ENCODE assay signal across 10 cellular contexts in the genomic region with DNA sequence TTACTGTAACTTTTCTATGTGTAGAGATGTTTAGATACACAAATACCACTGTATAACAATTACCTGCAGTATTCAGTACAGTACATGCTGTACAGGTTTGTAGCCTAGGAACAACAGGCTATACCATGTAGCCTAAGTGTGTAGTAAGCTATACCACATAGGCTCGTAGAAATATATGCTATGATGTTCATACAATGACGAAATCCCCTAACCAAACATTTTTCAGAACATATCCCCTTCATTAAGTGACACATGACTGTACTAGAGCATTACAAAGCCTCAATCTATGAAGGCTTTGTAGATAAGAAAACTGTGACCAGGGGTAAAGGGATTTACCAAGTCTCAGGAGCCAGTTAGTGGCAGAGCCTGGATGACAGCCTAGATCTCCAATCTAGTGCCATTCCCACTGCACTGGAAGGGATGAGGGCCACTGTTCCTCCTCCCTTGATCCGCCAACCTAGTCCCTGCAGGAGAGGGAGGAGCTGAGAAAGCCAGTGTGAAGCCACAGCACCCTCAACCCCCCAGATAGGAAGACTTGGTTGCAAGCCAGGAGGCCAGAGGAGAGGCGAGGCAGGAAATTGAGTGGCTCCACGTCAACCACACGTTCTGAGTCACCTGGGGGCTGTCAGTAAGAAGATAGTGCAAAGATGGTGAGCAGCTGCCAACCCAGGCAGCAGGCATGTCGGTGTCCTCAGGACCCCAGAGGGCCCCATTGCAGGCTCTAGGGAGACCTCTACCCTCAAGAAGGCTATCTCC.
DNase-seq lines count a peak whose midpoint lies in the region; ATAC-seq and TF ChIP-seq lines count a peak whose summit lies in the region.
"Had no signal": no experiment of that assay in that cellular context is flagged by ENCODE, and none has a peak within 500 bp of the region (broad histone marks: within the 10 kb centered on the region; RNA-seq: fewer than 3 reads in every experiment).

No MANE protein-coding gene starts in this region.

- no peaks in the 10 kb centered on the region for H3K4me1 ChIP-seq in GM23338 (ENCODE audit: insufficient read depth)

- no peak overlapping the region for H2AFZ ChIP-seq in GM23338

- no peaks in the 10 kb centered on the region for H4K20me1 ChIP-seq in GM23338 (replicated peaks; ENCODE audit: insufficient read depth)

- H3K4me3 ChIP-seq in GM12865 (ENCODE audit: low read depth, low read length) (no peak overlapping the region), GM23338 (no peak overlapping the region)

- H3K9me2 ChIP-seq in GM23338 (ENCODE audit: insufficient read depth): no peaks in the 10 kb centered on the region

- no peaks in the 10 kb centered on the region for H3K27me3 ChIP-seq in GM23338 (ENCODE audit: insufficient read depth)

- H3K4me3 Mint-ChIP-seq in T-helper 17 cell (peak overlapping the region; percentile 87), GM23338 (no peak overlapping the region)

- no peak overlapping the region for H3K4me2 ChIP-seq in GM23338

- H3K79me2 ChIP-seq in GM23338 (replicated peaks; ENCODE audit: insufficient read depth): no peaks in the 10 kb centered on the region

- TF ChIP-seq CTCF in GM12865 (IDR thresholded peaks at IDR 0.05; ENCODE audit: insufficient read depth, low read depth, low read length, missing control alignments) (no peak), GM23338 (conservative IDR thresholded peaks at IDR 0.05; ENCODE audit: low read depth in 2 of 2) (no peak)

- no peaks in the 10 kb centered on the region for H3K36me3 Mint-ChIP-seq in T-helper 17 cell (ENCODE audit: low read depth)
- H3K36me3 Mint-ChIP-seq in activated naive CD4-positive, alpha-beta T cell treated with anti-CD3 and anti-CD28 coated beads, Interleukin-2, amount 50 U/mL, for 72 hours: peaks cover 0 to 7% of the 10 kb centered on the region in 2 donors
- H3K36me3 Mint-ChIP-seq in GM23338 (ENCODE audit: low read depth): no peaks in the 10 kb centered on the region
- H3K36me3 Mint-ChIP-seq: IgD-negative memory B cell had no signal

- DNase-seq in GM12865 (ENCODE audit: low read depth) (peak; percentile 75), T-helper 17 cell (peak in 2 of 3 donors; percentile 38 to 51), GOT3 (lab: John Stamatoyannopoulos, UW) (no peak), SK-N-DZ (ENCODE audit: low spot score) (no peak), GM23338 (ENCODE audit: low spot score) (no peak)
- peak; percentile 54 to 82 for DNase-seq in activated naive CD4-positive, alpha-beta T cell treated with anti-CD3 and anti-CD28 coated beads, Interleukin-2, amount 50 U/mL, for 72 hours (ENCODE audit: low spot score in 2 of 2)
- DNase-seq in stimulated activated CD4-positive, alpha-beta T cell treated with anti-CD3 and anti-CD28 coated beads, Interleukin-15, amount 100 ng/mL, for 48 hours (ENCODE audit: low read depth in 2 of 2): peak; percentile 64 to 70

- H3K9me3 ChIP-seq in T-helper 17 cell (ENCODE audit: control insufficient read depth, low read length, poor library complexity, severe bottlenecking): no peaks in the 10 kb centered on the region

- ATAC-seq in T-helper 17 cell (peak; percentile 92), GM19328 (IDR thresholded peaks at IDR 0.05; ENCODE audit: unreplicated experiment) (no peak), GM23338 (no peak)
- ATAC-seq in activated naive CD4-positive, alpha-beta T cell treated with anti-CD3 and anti-CD28 coated beads, Interleukin-2, amount 50 U/mL, for 72 hours: peak; percentile 55 to 69

- H3K27ac ChIP-seq in GM23338 (ENCODE audit: low read depth): no peak overlapping the region
- H3K27ac ChIP-seq: epithelial cell of prostate had no signal

- H3K27me3 Mint-ChIP-seq in T-helper 17 cell (no peaks in the 10 kb centered on the region), GM23338 (ENCODE audit: insufficient read depth, low read depth, poor library complexity) (peaks cover 2% of the 10 kb centered on the region)

- peak overlapping the region; percentile 72 for H3K27ac Mint-ChIP-seq in T-helper 17 cell
- peak overlapping the region; percentile 89 to 90 for H3K27ac Mint-ChIP-seq in activated naive CD4-positive, alpha-beta T cell treated with anti-CD3 and anti-CD28 coated beads, Interleukin-2, amount 50 U/mL, for 72 hours
- no peak overlapping the region for H3K27ac Mint-ChIP-seq in GM23338

- no peaks in the 10 kb centered on the region for H3F3A ChIP-seq in GM23338 (replicated peaks; ENCODE audit: low read depth)

- H3K4me1 Mint-ChIP-seq in T-helper 17 cell: peaks cover 19% of the 10 kb centered on the region
- peaks cover 4% of the 10 kb centered on the region for H3K4me1 Mint-ChIP-seq in GM23338

- H3K36me3 ChIP-seq in GM23338 (ENCODE audit: insufficient read depth): no peaks in the 10 kb centered on the region

- H3K9me3 Mint-ChIP-seq in activated naive CD4-positive, alpha-beta T cell treated with anti-CD3 and anti-CD28 coated beads, Interleukin-2, amount 50 U/mL, for 72 hours: peaks cover 4 to 7% of the 10 kb centered on the region in 2 donors
- H3K9me3 Mint-ChIP-seq in GM23338: no peaks in the 10 kb centered on the region
- H3K9me3 Mint-ChIP-seq: IgD-negative memory B cell had no signal

TF ChIP-seq in GM23338, 12 proteins besides CTCF, POLR2A, EP300 and RAD21:
- no peak for TF ChIP-seq STAT1 (IDR thresholded peaks at IDR 0.05; ENCODE audit: unreplicated experiment)
- TF ChIP-seq ZNF462 (CRISPR knock-in tag; IDR thresholded peaks at IDR 0.05): no peak
- TF ChIP-seq CREB1 (CRISPR knock-in tag; IDR thresholded peaks at IDR 0.05; ENCODE audit: low read depth): no peak

Comparison
In these comparisons a context has a peak if more than half of its experiments do, and no peak if none do; other contexts are left out.
1. DNase-seq: peak in GM12865 (single experiment), T-helper 17 cell (2 of 3), activated naive CD4-positive, alpha-beta T cell treated with anti-CD3 and anti-CD28 coated beads, Interleukin-2, amount 50 U/mL, for 72 hours (2 of 2) and stimulated activated CD4-positive, alpha-beta T cell treated with anti-CD3 and anti-CD28 coated beads, Interleukin-15, amount 100 ng/mL, for 48 hours (2 of 2); none in GOT3 (single experiment), SK-N-DZ (single experiment) and GM23338 (single experiment).
2. ATAC-seq: peak in T-helper 17 cell (single experiment) and activated naive CD4-positive, alpha-beta T cell treated with anti-CD3 and anti-CD28 coated beads, Interleukin-2, amount 50 U/mL, for 72 hours (2 of 2); none in GM19328 (single experiment) and GM23338 (single experiment).